ENCODE assay signal across 1 cellular context in the genomic region with DNA sequence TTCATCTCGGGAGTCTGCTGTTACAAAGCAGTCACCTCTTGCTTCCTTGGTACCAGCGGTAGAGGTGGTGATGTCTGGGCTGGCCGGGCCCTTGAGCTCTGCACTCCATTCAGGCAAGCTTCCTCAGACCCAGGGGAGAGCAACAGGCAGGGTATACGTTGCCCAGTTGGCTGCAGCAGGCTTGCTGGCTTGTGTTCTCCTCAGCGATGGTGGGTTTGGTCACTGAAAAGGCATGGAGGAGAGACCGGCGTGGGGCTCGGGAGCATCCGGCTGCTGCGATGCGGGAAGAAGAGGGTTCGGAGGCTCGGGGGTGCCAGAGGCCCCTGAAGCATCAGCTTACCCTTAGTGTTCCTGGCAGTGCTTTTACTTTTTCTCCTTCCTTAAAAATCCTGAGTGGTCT.
TF ChIP-seq lines count a peak whose summit lies in the region.

No MANE protein-coding gene starts in this region.

TF ChIP-seq in endothelial cell of umbilical vein, 7 proteins besides CTCF, POLR2A, EP300 and RAD21:
- no peak for TF ChIP-seq GATA2 (IDR thresholded peaks at IDR 0.05; ENCODE audit: insufficient read depth, insufficient read length, low read depth, low read length)
- no peak for TF ChIP-seq EZH2 (IDR thresholded peaks at IDR 0.05; ENCODE audit: borderline replicate concordance, low read depth, low read length, severe bottlenecking)
